In the genomic region with DNA sequence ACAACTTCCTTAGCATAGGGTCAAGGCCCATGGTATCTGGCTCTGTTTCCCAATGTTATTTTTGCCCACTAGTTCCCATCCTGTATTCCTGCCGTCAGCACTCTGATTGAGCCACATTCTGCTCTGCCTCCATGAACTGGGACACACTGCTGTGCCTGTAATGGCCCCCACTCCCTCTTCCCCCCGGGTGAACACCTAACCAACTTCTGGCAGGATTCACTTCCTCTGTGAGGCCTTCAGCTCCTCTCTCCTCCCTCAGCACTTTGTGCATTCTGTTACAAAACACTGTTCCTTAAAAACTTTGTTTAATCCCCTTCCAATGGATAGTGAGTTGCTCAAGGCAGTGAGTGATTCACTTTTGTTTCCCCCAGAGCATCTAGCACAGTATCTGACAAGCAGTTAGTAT, we compare ENCODE assay signal across 15 cellular contexts.
DNase-seq lines count a peak whose midpoint lies in the region; ATAC-seq and TF ChIP-seq lines count a peak whose summit lies in the region.
"Had no signal": no experiment of that assay in that cellular context is flagged by ENCODE, and none has a peak within 500 bp of the region (broad histone marks: within the 10 kb centered on the region; RNA-seq: fewer than 3 reads in every experiment).

No MANE protein-coding gene starts in this region.

- no peak overlapping the region for H3K4me3 ChIP-seq in fibroblast of pulmonary artery (replicated peaks; ENCODE audit: low read depth, low read length)
- H3K4me3 ChIP-seq: ascending aorta, esophagus muscularis mucosa, testis had no signal

- CTCF ChIA-PET in activated CD4-positive, alpha-beta T cell treated with anti-CD3 and anti-CD28 coated beads, Interleukin-2, amount 10 ng/mL, durations not matched to agents 7 days and 5 days (lab: Charles Lee), result no interaction called here

- H3K9me3 Mint-ChIP-seq in activated CD4-positive, alpha-beta T cell treated with anti-CD3 and anti-CD28 coated beads, Interleukin-2, amount 10 ng/mL, durations not matched to agents 7 days and 5 days, result peaks cover 15% of the 10 kb centered on the region

- no peak overlapping the region for H3K4me3 Mint-ChIP-seq in activated CD4-positive, alpha-beta T cell treated with anti-CD3 and anti-CD28 coated beads, Interleukin-2, amount 10 ng/mL, durations not matched to agents 7 days and 5 days

- no peak for TF ChIP-seq CTCF in fibroblast of pulmonary artery (IDR thresholded peaks at IDR 0.05; ENCODE audit: low read length, missing control alignments)

- H3K27ac Mint-ChIP-seq in activated CD4-positive, alpha-beta T cell treated with anti-CD3 and anti-CD28 coated beads, Interleukin-2, amount 10 ng/mL, durations not matched to agents 7 days and 5 days, result no peak overlapping the region
- H3K27ac Mint-ChIP-seq: progenitor cell of endocrine pancreas had no signal

- peaks cover 24% of the 10 kb centered on the region for H3K4me1 Mint-ChIP-seq in activated CD4-positive, alpha-beta T cell treated with anti-CD3 and anti-CD28 coated beads, Interleukin-2, amount 10 ng/mL, durations not matched to agents 7 days and 5 days

- ATAC-seq in sciatic nerve, result peak; percentile 65
- no peak for ATAC-seq in GM21619 (IDR thresholded peaks at IDR 0.05; ENCODE audit: unreplicated experiment)

- DNase-seq in HT1080 (ENCODE audit: low read depth) (peak; percentile 34), SKM-1 treated with dmso at 0.1 percent for 144 hours (lab: John Stamatoyannopoulos, UW; ENCODE audit: unreplicated experiment) (peak; percentile 81), fibroblast of pulmonary artery (ENCODE audit: low read depth) (peak; percentile 85), sciatic nerve (ENCODE audit: low spot score) (no peak), NCI-H748 (lab: John Stamatoyannopoulos, UW; ENCODE audit: unreplicated experiment) (no peak), COR-L47 (lab: John Stamatoyannopoulos, UW) (no peak)
- DNase-seq in activated CD4-positive, alpha-beta T cell treated with anti-CD3 and anti-CD28 coated beads, Interleukin-2, amount 10 ng/mL, durations not matched to agents 7 days and 5 days, result no peak
- DNase-seq: left cardiac atrium, NCI-H82, testis had no signal

- intact Hi-C loops in sciatic nerve (cut with DNase I), result no loop called here

- H3K27me3 Mint-ChIP-seq in activated CD4-positive, alpha-beta T cell treated with anti-CD3 and anti-CD28 coated beads, Interleukin-2, amount 10 ng/mL, durations not matched to agents 7 days and 5 days, result peaks cover 9% of the 10 kb centered on the region
- H3K27me3 Mint-ChIP-seq: CD4-positive, alpha-beta memory T cell; progenitor cell of endocrine pancreas had no signal

- H3K36me3 Mint-ChIP-seq in activated CD4-positive, alpha-beta T cell treated with anti-CD3 and anti-CD28 coated beads, Interleukin-2, amount 10 ng/mL, durations not matched to agents 7 days and 5 days (ENCODE audit: low read depth), result peaks cover 9% of the 10 kb centered on the region
- H3K36me3 Mint-ChIP-seq: CD4-positive, alpha-beta memory T cell had no signal

- POLR2A ChIA-PET in activated CD4-positive, alpha-beta T cell treated with anti-CD3 and anti-CD28 coated beads, Interleukin-2, amount 10 ng/mL, durations not matched to agents 7 days and 5 days (lab: Charles Lee), result interaction anchor here (0.6 kb wide), 1 partner anchor 17 kb away, joined by 4 read pairs; no protein-coding TSS in a partner anchor

Comparison
In these comparisons a context has a peak if more than half of its experiments do, and no peak if none do; other contexts are left out.
1. DNase-seq: peak in HT1080 (single experiment), SKM-1 treated with dmso at 0.1 percent for 144 hours (single experiment) and fibroblast of pulmonary artery (single experiment); none in sciatic nerve (single experiment), activated CD4-positive, alpha-beta T cell treated with anti-CD3 and anti-CD28 coated beads, Interleukin-2, amount 10 ng/mL, durations not matched to agents 7 days and 5 days (single experiment), NCI-H748 (single experiment) and COR-L47 (single experiment).